ENCODE assay signal across 32 cellular contexts in genomic region chr6:137980777-137981176, GRCh38.
"Had no signal": no experiment of that assay in that cellular context is flagged by ENCODE, and none has a peak within 500 bp of the region (broad histone marks: within the 10 kb centered on the region; RNA-seq: fewer than 3 reads in every experiment).

No MANE protein-coding gene starts in this region.

- H3K27me3 ChIP-seq: ovary, spleen, suprapubic skin, testis, tibial artery, transverse colon, upper lobe of left lung, vagina had no signal

- DNase-seq: naive thymus-derived CD8-positive, alpha-beta T cell; nephron progenitor cell; occipital lobe; ovary; posterior cingulate gyrus; psoas muscle; right cardiac atrium; spleen; stimulated activated CD4-positive, alpha-beta T cell treated with anti-CD3 and anti-CD28 coated beads, Interleukin-12 subunit alpha, Interleukin-12 subunit beta, amount 100 ng/mL, for 4 hours; stimulated activated CD4-positive, alpha-beta T cell treated with anti-CD3 and anti-CD28 coated beads, Interleukin-1b, Interleukin-23, amount 100 ng/mL, for 48 hours; stimulated activated CD4-positive, alpha-beta T cell treated with anti-CD3 and anti-CD28 coated beads, Interleukin-4, amount 100 ng/mL, for 1 hour; stimulated activated CD4-positive, alpha-beta T cell treated with anti-CD3 and anti-CD28 coated beads, Interleukin-4, amount 100 ng/mL, for 4 hours; stimulated activated CD8-positive, alpha-beta memory T cell treated with anti-CD3 and anti-CD28 coated beads, Interleukin-4, amount 100 ng/mL, for 48 hours; stimulated activated naive CD4-positive, alpha-beta T cell; stimulated activated naive CD8-positive, alpha-beta T cell treated with anti-CD3 and anti-CD28 coated beads, Interleukin-15, amount 100 ng/mL, for 72 hours; stimulated activated naive CD8-positive, alpha-beta T cell treated with anti-CD3 and anti-CD28 coated beads, Interleukin-15, Interleukin-2, amounts not matched to agents 100 U/mL and 50 U/mL, for 24 hours; substantia nigra; testis; tibial artery; transverse colon; upper lobe of left lung had no signal

- H3K36me3 Mint-ChIP-seq: naive thymus-derived CD8-positive, alpha-beta T cell; natural killer cell treated with Interleukin-12 subunit alpha and Interleukin-12 subunit beta and Interleukin-15 and Interleukin-18, amount 100 ng/mL, for 72 hours; stimulated activated memory B cell treated with anti-CD40 and anti-IgM and Interleukin-4, amounts not matched to agents 10 μg/mL and 1 μg/mL and 100 μg/mL, for 72 hours had no signal

- H2AFZ ChIP-seq: parathyroid adenoma had no signal

- H3K4me3 Mint-ChIP-seq: naive thymus-derived CD8-positive, alpha-beta T cell; natural killer cell treated with Interleukin-12 subunit alpha and Interleukin-12 subunit beta and Interleukin-15 and Interleukin-18, amount 100 ng/mL, for 72 hours; nephron progenitor cell; neural crest cell; stimulated activated memory B cell treated with anti-CD40 and anti-IgM and Interleukin-4, amounts not matched to agents 10 μg/mL and 1 μg/mL and 100 μg/mL, for 72 hours; stimulated activated naive CD8-positive, alpha-beta T cell treated with anti-CD3 and anti-CD28 coated beads, Interleukin-15, amount 100 ng/mL, for 72 hours had no signal

- ATAC-seq: naive thymus-derived CD8-positive, alpha-beta T cell; natural killer cell treated with Interleukin-12 subunit alpha and Interleukin-12 subunit beta and Interleukin-15 and Interleukin-18, amount 100 ng/mL, for 72 hours; psoas muscle; right cardiac atrium; sciatic nerve; stimulated activated memory B cell treated with anti-CD40 and anti-IgM and Interleukin-4, amounts not matched to agents 10 μg/mL and 1 μg/mL and 100 μg/mL, for 72 hours; stimulated activated naive CD8-positive, alpha-beta T cell treated with anti-CD3 and anti-CD28 coated beads, Interleukin-15, amount 100 ng/mL, for 72 hours; stimulated activated naive CD8-positive, alpha-beta T cell treated with anti-CD3 and anti-CD28 coated beads, Interleukin-15, Interleukin-2, amounts not matched to agents 100 U/mL and 50 U/mL, for 24 hours had no signal

- H3K9me3 ChIP-seq: ovary, psoas muscle, spleen, suprapubic skin, testis, tibial artery, transverse colon, upper lobe of left lung, vagina had no signal

- H3K4me1 ChIP-seq: parathyroid adenoma, psoas muscle, testis, tibial artery, upper lobe of left lung had no signal

- H3K4me3 ChIP-seq: ovary, psoas muscle, skin epidermis, smooth muscle cell, spleen, suprapubic skin, testis, tibial artery, transverse colon, upper lobe of left lung, vagina had no signal

- H3K27ac ChIP-seq: ovary, parathyroid adenoma, psoas muscle, skin epidermis, spleen, suprapubic skin, testis, tibial artery, transverse colon, upper lobe of left lung, vagina had no signal

- H3K27me3 Mint-ChIP-seq: natural killer cell treated with Interleukin-12 subunit alpha and Interleukin-12 subunit beta and Interleukin-15 and Interleukin-18, amount 100 ng/mL, for 72 hours; progenitor cell of endocrine pancreas; stimulated activated memory B cell treated with anti-CD40 and anti-IgM and Interleukin-4, amounts not matched to agents 10 μg/mL and 1 μg/mL and 100 μg/mL, for 72 hours; stimulated activated naive CD8-positive, alpha-beta T cell treated with anti-CD3 and anti-CD28 coated beads, Interleukin-15, amount 100 ng/mL, for 72 hours had no signal

- H3K9me3 Mint-ChIP-seq: natural killer cell treated with Interleukin-12 subunit alpha and Interleukin-12 subunit beta and Interleukin-15 and Interleukin-18, amount 100 ng/mL, for 72 hours; neural crest cell; stimulated activated memory B cell treated with anti-CD40 and anti-IgM and Interleukin-4, amounts not matched to agents 10 μg/mL and 1 μg/mL and 100 μg/mL, for 72 hours; stimulated activated naive CD8-positive, alpha-beta T cell treated with anti-CD3 and anti-CD28 coated beads, Interleukin-15, amount 100 ng/mL, for 72 hours had no signal

- H3K36me3 ChIP-seq: ovary, spleen, suprapubic skin, tibial artery, transverse colon, upper lobe of left lung, vagina had no signal

- FAIRE-seq: urothelium cell line had no signal

- H3K27ac Mint-ChIP-seq: naive thymus-derived CD8-positive, alpha-beta T cell; natural killer cell treated with Interleukin-12 subunit alpha and Interleukin-12 subunit beta and Interleukin-15 and Interleukin-18, amount 100 ng/mL, for 72 hours; nephron progenitor cell; progenitor cell of endocrine pancreas; stimulated activated memory B cell treated with anti-CD40 and anti-IgM and Interleukin-4, amounts not matched to agents 10 μg/mL and 1 μg/mL and 100 μg/mL, for 72 hours; stimulated activated naive CD8-positive, alpha-beta T cell treated with anti-CD3 and anti-CD28 coated beads, Interleukin-15, amount 100 ng/mL, for 72 hours had no signal

- H3K9ac ChIP-seq: parathyroid adenoma had no signal

- H3K79me2 ChIP-seq: parathyroid adenoma had no signal

- H3K4me1 Mint-ChIP-seq: neural crest cell had no signal

- H3K4me2 ChIP-seq: smooth muscle cell had no signal
